In the genomic region with DNA sequence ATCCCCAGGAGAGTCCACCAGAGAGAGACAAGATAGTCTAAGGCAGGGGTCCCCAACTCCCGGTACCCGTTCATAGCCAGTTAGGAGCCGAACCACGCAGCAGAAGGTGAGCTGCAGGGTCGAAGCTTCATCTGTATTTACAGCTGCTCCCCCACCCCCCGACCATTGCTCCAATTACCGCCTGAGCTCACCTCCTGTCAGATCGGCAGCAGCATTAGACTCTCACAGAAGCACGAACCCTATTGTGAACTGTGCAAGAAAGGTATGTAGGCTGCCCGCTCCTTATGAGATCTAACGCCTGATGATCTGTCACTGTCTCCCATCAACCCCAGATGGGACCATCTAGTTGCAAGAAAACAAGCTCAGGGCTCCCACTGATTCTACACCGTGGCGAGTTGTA, we compare ENCODE assay signal across 10 cellular contexts. TPM values are rescaled to one million over a fixed set of nuclear protein-coding genes. Genes with fewer than 3 reads are reported as not detected.
A peak's percentile ranks its signal among the peaks of the same experiment; 100 is the strongest.
DNase-seq lines count a peak whose midpoint lies in the region; ATAC-seq, FAIRE-seq and TF ChIP-seq lines count a peak whose summit lies in the region.
"Had no signal": no experiment of that assay in that cellular context is flagged by ENCODE, and none has a peak within 500 bp of the region (broad histone marks: within the 10 kb centered on the region; RNA-seq: fewer than 3 reads in every experiment).

No MANE protein-coding gene starts in this region.

- H4K5ac ChIP-seq in H1 (ENCODE audit: insufficient read length, low read depth, low read length) = no peak overlapping the region

- H3K79me2 ChIP-seq in H1 (ENCODE audit: control insufficient read depth in 1 of 2, insufficient read depth in 2 of 2, low read length in 2 of 2) (no peaks in the 10 kb centered on the region), neural progenitor cell (ENCODE audit: low read depth) (no peaks in the 10 kb centered on the region)

- no peak overlapping the region for H4K8ac ChIP-seq in H1 (ENCODE audit: extremely low read depth, insufficient read depth, low read length)

- H3K4me1 ChIP-seq in BLaER1 treated with 17β-estradiol and CSF1 and Interleukin-3, amounts not matched to agents 10 nM and 100 nM = peaks cover 0 to 11% (median 5%) of the 10 kb centered on the region in 10 experiments; a peak in 9 of 20 replicates
- H3K4me1 ChIP-seq in H1 (replicated peaks in 1 of 4; ENCODE audit: control insufficient read depth in 3 of 4, insufficient read depth in 4 of 4, low read length in 3 of 4) (peaks cover 0 to 4% (median 2%) of the 10 kb centered on the region in 4 experiments; a peak in 3 of 7 replicates), neural progenitor cell (no peaks in the 10 kb centered on the region)

- H4K20me1 ChIP-seq in BLaER1 treated with 17β-estradiol and CSF1 and Interleukin-3, amounts not matched to agents 10 nM and 100 nM = no peaks in the 10 kb centered on the region
- H4K20me1 ChIP-seq in H1 (replicated peaks in 1 of 2; ENCODE audit: control insufficient read depth in 1 of 2, insufficient read depth in 2 of 2, low read length in 2 of 2) (no peaks in the 10 kb centered on the region), neural progenitor cell (ENCODE audit: low read depth) (no peaks in the 10 kb centered on the region)

- H3K9me3 ChIP-seq in BLaER1 treated with 17β-estradiol and CSF1 and Interleukin-3, amounts not matched to agents 10 nM and 100 nM (replicated peaks in 1 of 11) = no peaks in the 10 kb centered on the region
- H3K9me3 ChIP-seq in H1 (ENCODE audit: insufficient read depth in 2 of 2, low read depth in 1 of 2, low read length in 1 of 2) (no peaks in the 10 kb centered on the region), neural progenitor cell (ENCODE audit: low read depth) (no peaks in the 10 kb centered on the region)

- no peak overlapping the region for H3K23ac ChIP-seq in H1 (ENCODE audit: insufficient read length)

- H3K9ac ChIP-seq in BLaER1 treated with 17β-estradiol and CSF1 and Interleukin-3, amounts not matched to agents 10 nM and 100 nM = no peak overlapping the region; a peak in 1 of 22 replicates
- H3K9ac ChIP-seq in H1 (replicated peaks in 1 of 4; ENCODE audit: extremely low read depth in 1 of 4, low read depth in 3 of 4, low read length in 3 of 4) (no peak overlapping the region), neural progenitor cell (no peak overlapping the region)

- no peak overlapping the region for H3K18ac ChIP-seq in H1 (ENCODE audit: extremely low read depth, low read length)

- H3K27ac Mint-ChIP-seq in neural progenitor cell = no peak overlapping the region
- H3K27ac Mint-ChIP-seq: activated naive CD8-positive, alpha-beta T cell had no signal

- H2BK15ac ChIP-seq in H1 (ENCODE audit: low read length) = no peak overlapping the region

- H3K36me3 Mint-ChIP-seq in neural progenitor cell = no peaks in the 10 kb centered on the region
- H3K36me3 Mint-ChIP-seq: activated naive CD8-positive, alpha-beta T cell had no signal

- no peaks in the 10 kb centered on the region for H3K23me2 ChIP-seq in H1 (ENCODE audit: low read depth, low read length)

- no peaks in the 10 kb centered on the region for H3F3A ChIP-seq in neural progenitor cell (ENCODE audit: low read depth)

- TF ChIP-seq RAD21 in H1 (IDR thresholded peaks at IDR 0.05 in 1 of 2, conservative IDR thresholded peaks at IDR 0.05 in 1 of 2; ENCODE audit: low read depth in 2 of 2, low read length in 2 of 2) = no peak

- DNase-seq in NCI-H1092 treated with DMSO at 0.1 percent for 48 hours (lab: John Stamatoyannopoulos, UW) = peak; percentile 76
- no peak for DNase-seq in H1 (ENCODE audit: low read depth in 1 of 2, low spot score in 2 of 2)
- DNase-seq in neural progenitor cell (ENCODE audit: low spot score) = peak; percentile 27

- no peak overlapping the region for H3K27ac ChIP-seq in BLaER1 treated with 17β-estradiol and CSF1 and Interleukin-3, amounts not matched to agents 10 nM and 100 nM
- H3K27ac ChIP-seq in H1 (ENCODE audit: low read depth, low read length) (no peak overlapping the region), neural progenitor cell (no peak overlapping the region)

- no peak overlapping the region for H2BK120ac ChIP-seq in H1 (replicated peaks; ENCODE audit: low read depth, low read length)

- POLR2A ChIA-PET in H1 (lab: Charles Lee; ENCODE audit: partially characterized antibody) = interaction anchor here (0.6 to 1.4 kb wide), 9 partner anchors 23 to 110 kb away, joined by 3 to 7 read pairs (median 4); a partner anchor contains a TSS

- H2AFZ ChIP-seq in H1 (ENCODE audit: low read length) (peak overlapping the region; percentile 91), neural progenitor cell (replicated peaks) (peak overlapping the region; percentile 93)

- no peak overlapping the region for H3K4ac ChIP-seq in H1 (replicated peaks; ENCODE audit: insufficient read length, low read depth, low read length)

- H2BK12ac ChIP-seq in H1 (ENCODE audit: low read depth, low read length) = no peak overlapping the region; the same call in 1 of the 2 replicates

- TF ChIP-seq CTCF in H1 (IDR thresholded peaks at IDR 0.05; ENCODE audit: control extremely low read depth in 1 of 3, insufficient read depth in 1 of 3, low read depth in 1 of 3, low read length in 3 of 3) (no peak), neural progenitor cell (IDR thresholded peaks at IDR 0.05) (no peak)

- no peaks in the 10 kb centered on the region; a peak in 1 of 22 replicates for H3K27me3 ChIP-seq in BLaER1 treated with 17β-estradiol and CSF1 and Interleukin-3, amounts not matched to agents 10 nM and 100 nM
- H3K27me3 ChIP-seq in H1 (replicated peaks in 1 of 4; ENCODE audit: control insufficient read depth in 3 of 4, extremely low read depth in 1 of 4, insufficient read depth in 3 of 4, low read length in 3 of 4) = no peaks in the 10 kb centered on the region; a peak in 1 of 7 replicates
- H3K27me3 ChIP-seq in neural progenitor cell = peaks cover 10% of the 10 kb centered on the region

- H2BK5ac ChIP-seq in H1 (ENCODE audit: low read depth, low read length) = no peak overlapping the region

- no peaks in the 10 kb centered on the region for H3K9me3 Mint-ChIP-seq in neural progenitor cell

- no peaks in the 10 kb centered on the region for H3K79me1 ChIP-seq in H1 (ENCODE audit: low read depth, low read length)

- peaks cover 7% of the 10 kb centered on the region for H3K4me1 Mint-ChIP-seq in neural progenitor cell

- no peak overlapping the region for H3K4me3 ChIP-seq in BLaER1 treated with 17β-estradiol and CSF1 and Interleukin-3, amounts not matched to agents 10 nM and 100 nM
- H3K4me3 ChIP-seq in H1 (ENCODE audit: extremely low read depth in 1 of 4, insufficient read depth in 2 of 4, low read depth in 3 of 4, low read length in 4 of 4) (peak overlapping the region in 3 of 4 experiments; percentile 31 to 50 (median 38); a peak in 6 of 8 replicates), neural progenitor cell (peak overlapping the region; percentile 39)

- 49% methylated on average over 13 of the region's 13 CpGs; no CpG with 5 or more reads in 1 of the 2 experiments for WGBS in H1 (ENCODE audit: extremely low coverage in 1 of 2, insufficient coverage in 1 of 2, insufficient read length in 1 of 2, insufficient replicate concordance in 2 of 2, low coverage in 1 of 2, low lambda C conversion rate in 2 of 2, missing lambda C conversion rate in 1 of 2), 2 experiments

- TF ChIP-seq POLR2A in H1 (IDR thresholded peaks at IDR 0.05; ENCODE audit: control extremely low read depth in 1 of 2, low read depth in 2 of 2, low read length in 2 of 2) = no peak

- H3K27me3 Mint-ChIP-seq in neural progenitor cell (ENCODE audit: insufficient read depth, low read depth) = peaks cover 6% of the 10 kb centered on the region
- H3K27me3 Mint-ChIP-seq: activated naive CD8-positive, alpha-beta T cell had no signal

- H3K4me2 ChIP-seq in BLaER1 treated with 17β-estradiol and CSF1 and Interleukin-3, amounts not matched to agents 10 nM and 100 nM = peak overlapping the region in 10 of 11 experiments; percentile 12 to 71 (median 34); a peak in 12 of 22 replicates
- peak overlapping the region; percentile 15 to 66; a peak in 3 of 4 replicates for H3K4me2 ChIP-seq in H1 (ENCODE audit: insufficient read depth in 1 of 2, low read depth in 2 of 2, low read length in 2 of 2)
- peak overlapping the region; percentile 67 for H3K4me2 ChIP-seq in neural progenitor cell

- H4K91ac ChIP-seq in H1 (replicated peaks; ENCODE audit: insufficient read length, low read length) = no peak overlapping the region

- TF ChIP-seq EP300 in H1 (IDR thresholded peaks at IDR 0.05; ENCODE audit: borderline replicate concordance in 1 of 2, low read depth in 2 of 2, low read length in 2 of 2) = no peak

- no peak overlapping the region for H2BK20ac ChIP-seq in H1 (ENCODE audit: low read length)

- H3K14ac ChIP-seq in H1 (ENCODE audit: insufficient read length) = no peak overlapping the region

- H3K56ac ChIP-seq in H1 (replicated peaks; ENCODE audit: insufficient read length, low read depth, low read length) = no peak overlapping the region

- H3K4me3 Mint-ChIP-seq in neural progenitor cell = peak overlapping the region; percentile 70
- H3K4me3 Mint-ChIP-seq: activated naive CD8-positive, alpha-beta T cell had no signal

- CTCF ChIA-PET in H1 (lab: Charles Lee; ENCODE audit: partially characterized antibody) = interaction anchor here (0.6 to 12.1 kb wide), 41 partner anchors 8 to 465 kb away, joined by 3 to 241 read pairs (median 4); a partner anchor contains a TSS

- ATAC-seq in HG02938 (IDR thresholded peaks at IDR 0.05; ENCODE audit: unreplicated experiment) (no peak), HG02852 (IDR thresholded peaks at IDR 0.05; ENCODE audit: unreplicated experiment) (no peak), GM19467 (IDR thresholded peaks at IDR 0.05; ENCODE audit: unreplicated experiment) (no peak), GM21381 (IDR thresholded peaks at IDR 0.05; ENCODE audit: unreplicated experiment) (no peak)

- H3K36me3 ChIP-seq in BLaER1 treated with 17β-estradiol and CSF1 and Interleukin-3, amounts not matched to agents 10 nM and 100 nM = no peaks in the 10 kb centered on the region
- H3K36me3 ChIP-seq in H1 (ENCODE audit: control insufficient read depth in 2 of 4, insufficient read depth in 4 of 4, low read length in 3 of 4) (no peaks in the 10 kb centered on the region), neural progenitor cell (no peaks in the 10 kb centered on the region)

- FAIRE-seq in H1 (lab: Jason Lieb, UNC) = no peak

- H2AK5ac ChIP-seq in H1 (ENCODE audit: low read depth, low read length) = no peak overlapping the region

RNA-seq across cellular contexts. Expression of a gene that starts 14.6 kb away (rescaled TPM):
- 0.29 and 0.52 TPM in 2 replicates for total RNA-seq in H1 (2021; fragmentation: NEBNext Ultra II Directional; extraction: Animal tissue kit (Norgen Biotek cat#: 25700))
- 0.57 and 0.68 TPM in 2 replicates for polyA plus RNA-seq in H1 (2011; rRNA removed)
- 0.92 TPM for polyA plus RNA-seq in H1 (2011; cell fraction: cytosol; rRNA removed)
- 1.1 TPM for polyA plus RNA-seq in H1 (2011; cell fraction: nucleus; rRNA removed)
- polyA plus RNA-seq in H1 (2012, experiment 1 of 2) = 0.38 to 1.3 TPM (median 1.0 TPM) in 4 replicates
- 0.22 TPM for polyA plus RNA-seq in H1 (2012, experiment 2 of 2)
- 0.65 TPM for polyA plus RNA-seq in H1 (2013, experiment 1 of 2)
- polyA plus RNA-seq in H1 (2013, experiment 2 of 2) = 0.61 TPM
- 1.7 TPM in 1 of 2 replicates, not detected in the other for polyA minus RNA-seq in H1 (2011; rRNA and poly(A)+ RNA removed)
- polyA minus RNA-seq in H1 (2011; cell fraction: cytosol; rRNA and poly(A)+ RNA removed) = not detected
- polyA minus RNA-seq in H1 (2011; cell fraction: nucleus; rRNA and poly(A)+ RNA removed) = not detected
- not detected in 2 replicates for total RNA-seq in neural progenitor cell (ENCODE audit: low replicate concordance)
- total RNA-seq: pulmonary artery endothelial cell had no signal

RNA-seq across cellular contexts. Expression of a gene that starts 25.0 kb away (rescaled TPM):
- total RNA-seq in H1 (2021; fragmentation: NEBNext Ultra II Directional; extraction: Animal tissue kit (Norgen Biotek cat#: 25700)) = 37.7 and 40.6 TPM in 2 replicates
- 8.2 and 9.3 TPM in 2 replicates for polyA plus RNA-seq in H1 (2011; rRNA removed)
- 16.9 TPM for polyA plus RNA-seq in H1 (2011; cell fraction: cytosol; rRNA removed)
- polyA plus RNA-seq in H1 (2011; cell fraction: nucleus; rRNA removed) = 31.1 TPM
- 12.1 to 18.6 TPM (median 14.9 TPM) in 4 replicates for polyA plus RNA-seq in H1 (2012, experiment 1 of 2)
- polyA plus RNA-seq in H1 (2012, experiment 2 of 2) = 1.7 TPM
- 11.8 TPM for polyA plus RNA-seq in H1 (2013, experiment 1 of 2)
- polyA plus RNA-seq in H1 (2013, experiment 2 of 2) = 10.7 TPM
- polyA minus RNA-seq in H1 (2011; rRNA and poly(A)+ RNA removed) = 60.6 and 68.2 TPM in 2 replicates
- 28.3 TPM for polyA minus RNA-seq in H1 (2011; cell fraction: cytosol; rRNA and poly(A)+ RNA removed)
- polyA minus RNA-seq in H1 (2011; cell fraction: nucleus; rRNA and poly(A)+ RNA removed) = 22.6 TPM
- 39.7 and 43.2 TPM in 2 replicates for total RNA-seq in neural progenitor cell (ENCODE audit: low replicate concordance)

RNA-seq across cellular contexts. Expression of a gene that starts 59.2 kb away (rescaled TPM):
- total RNA-seq in H1 (2021; fragmentation: NEBNext Ultra II Directional; extraction: Animal tissue kit (Norgen Biotek cat#: 25700)) = 25.4 and 26.1 TPM in 2 replicates
- 12.7 and 15.4 TPM in 2 replicates for polyA plus RNA-seq in H1 (2011; rRNA removed)
- 21.4 TPM for polyA plus RNA-seq in H1 (2011; cell fraction: cytosol; rRNA removed)
- 14.6 TPM for polyA plus RNA-seq in H1 (2011; cell fraction: nucleus; rRNA removed)
- 16.0 to 21.1 TPM (median 18.6 TPM) in 4 replicates for polyA plus RNA-seq in H1 (2012, experiment 1 of 2)
- polyA plus RNA-seq in H1 (2012, experiment 2 of 2) = 7.2 TPM
- polyA plus RNA-seq in H1 (2013, experiment 1 of 2) = 15.8 TPM
- 14.5 TPM for polyA plus RNA-seq in H1 (2013, experiment 2 of 2)
- polyA minus RNA-seq in H1 (2011; rRNA and poly(A)+ RNA removed) = 20.6 and 21.4 TPM in 2 replicates
- 8.1 TPM for polyA minus RNA-seq in H1 (2011; cell fraction: cytosol; rRNA and poly(A)+ RNA removed)
- 11.5 TPM for polyA minus RNA-seq in H1 (2011; cell fraction: nucleus; rRNA and poly(A)+ RNA removed)
- total RNA-seq in neural progenitor cell (ENCODE audit: low replicate concordance) = 29.0 and 33.4 TPM in 2 replicates

Comparison
In these comparisons a context has a peak if more than half of its experiments do, and no peak if none do; other contexts are left out.
1. H3K4me3 ChIP-seq: peak in H1 (3 of 4) and neural progenitor cell (single experiment); none in BLaER1 treated with 17β-estradiol and CSF1 and Interleukin-3, amounts not matched to agents 10 nM and 100 nM (0 of 10).
2. DNase-seq: peak in NCI-H1092 treated with DMSO at 0.1 percent for 48 hours (single experiment) and neural progenitor cell (single experiment); none in H1 (0 of 2).
3. Peak in every context shown above with its lines, with median percentiles within 50 percentile points of each other: H3K4me2 ChIP-seq.